ENCODE assay signal across 12 cellular contexts in the genomic region with DNA sequence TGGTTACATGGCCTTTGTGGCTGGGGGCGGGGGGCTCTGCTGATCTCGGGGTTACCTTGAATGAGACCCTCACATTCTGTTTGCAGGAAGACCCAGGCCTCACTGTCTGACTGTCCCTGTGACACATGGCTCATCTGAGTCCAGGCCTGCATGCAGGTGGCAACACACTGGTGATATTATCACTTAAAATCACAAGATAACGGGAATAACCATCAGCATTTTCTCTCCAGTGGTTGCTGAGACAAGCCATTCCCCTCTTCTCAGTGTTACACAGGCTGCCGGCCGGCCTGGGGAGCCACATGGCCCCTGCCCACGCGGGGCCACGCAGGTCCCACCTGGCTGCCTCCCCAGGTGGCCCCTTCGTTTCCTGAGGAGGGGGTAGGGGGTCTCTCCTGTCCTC.
DNase-seq lines count a peak whose midpoint lies in the region; ATAC-seq and TF ChIP-seq lines count a peak whose summit lies in the region.
"Had no signal": no experiment of that assay in that cellular context is flagged by ENCODE, and none has a peak within 500 bp of the region (broad histone marks: within the 10 kb centered on the region; RNA-seq: fewer than 3 reads in every experiment).

No MANE protein-coding gene starts in this region.

- POLR2A ChIA-PET in RWPE1 (lab: Yijun Ruan, JAX; ENCODE audit: low non-redundant PET) = no interaction called here

- ATAC-seq in SK-N-SH treated with all-trans-retinoic acid at 6 μM for 48 hours = no peak; the same call in 2 of the 3 replicates

- H3K4me3 ChIP-seq in parathyroid adenoma (ENCODE audit: low read depth, low read length) = no peak overlapping the region
- no peak overlapping the region for H3K4me3 ChIP-seq in trophoblast cell (ENCODE audit: low read depth, low read length)

- H4K12ac ChIP-seq in trophoblast cell (ENCODE audit: low read depth, low read length) = no peak overlapping the region

- H3K18ac ChIP-seq in trophoblast cell (ENCODE audit: low read length) = no peak overlapping the region

- peak; percentile 9 for DNase-seq in A172 (ENCODE audit: low spot score)
- no peak for DNase-seq in RWPE1 (ENCODE audit: low spot score)
- no peak for DNase-seq in islet precursor cell
- DNase-seq in activated CD4-positive, CD25-positive, alpha-beta regulatory T cell (lab: John Stamatoyannopoulos, UW) = no peak
- DNase-seq in trophoblast cell = no peak
- DNase-seq: CD4-positive, alpha-beta memory T cell; DND-41; GOT3; H7; HCEC 1CT had no signal

- H2AFZ ChIP-seq in parathyroid adenoma (peak overlapping the region; percentile 57), trophoblast cell (ENCODE audit: insufficient read depth, low read length, poor library complexity) (no peak overlapping the region)

- H4K91ac ChIP-seq in trophoblast cell (ENCODE audit: low read depth, low read length) = no peak overlapping the region

- peak overlapping the region; percentile 33 for H3K27ac ChIP-seq in RWPE1
- H3K27ac ChIP-seq in parathyroid adenoma = peak overlapping the region; percentile 83
- no peak overlapping the region for H3K27ac ChIP-seq in trophoblast cell (ENCODE audit: low read depth, low read length)

- peaks cover 26% of the 10 kb centered on the region for H3K4me1 ChIP-seq in parathyroid adenoma
- H3K4me1 ChIP-seq in trophoblast cell (ENCODE audit: control insufficient read depth in 1 of 2, insufficient read depth in 2 of 2, low read length in 2 of 2) = no peaks in the 10 kb centered on the region

- H3K9me3 ChIP-seq in parathyroid adenoma (ENCODE audit: control insufficient read depth, low read length) (no peaks in the 10 kb centered on the region), trophoblast cell (ENCODE audit: insufficient read depth, low read depth, low read length) (peaks cover 4% of the 10 kb centered on the region)

- no peak overlapping the region for H2BK120ac ChIP-seq in trophoblast cell (ENCODE audit: insufficient read depth, low read length, poor library complexity)

- H4K8ac ChIP-seq in trophoblast cell (ENCODE audit: low read depth, low read length) = no peak overlapping the region

- no CpG with 5 or more reads among the region's 9 CpGs for WGBS in trophoblast cell (ENCODE audit: extremely low coverage, insufficient coverage, insufficient read length)

- no peak overlapping the region for H3K9ac ChIP-seq in parathyroid adenoma
- H3K9ac ChIP-seq in trophoblast cell (ENCODE audit: low read length) = no peak overlapping the region

- H3K36me3 ChIP-seq in parathyroid adenoma (ENCODE audit: control insufficient read depth, insufficient read depth, low read length) = no peaks in the 10 kb centered on the region
- H3K36me3 ChIP-seq in trophoblast cell (ENCODE audit: control insufficient read depth in 1 of 2, insufficient read depth in 2 of 2, low read length in 2 of 2) = no peaks in the 10 kb centered on the region

- no peak overlapping the region for H3K23ac ChIP-seq in trophoblast cell (ENCODE audit: low read length)

- H2BK5ac ChIP-seq in trophoblast cell (ENCODE audit: low read depth, low read length, poor library complexity) = no peak overlapping the region

- TF ChIP-seq CTCF in RWPE1 (conservative IDR thresholded peaks at IDR 0.05; ENCODE audit: low read depth) (no peak), parathyroid adenoma (IDR thresholded peaks at IDR 0.05) (no peak)

- CTCF ChIA-PET in RWPE1 (lab: Yijun Ruan, JAX) = interaction anchor here (0.8 to 1.0 kb wide), 2 partner anchors 16 to 168 kb away, joined by 3 to 7 read pairs; no protein-coding TSS in a partner anchor

- no peaks in the 10 kb centered on the region for H3K79me2 ChIP-seq in parathyroid adenoma
- H3K79me2 ChIP-seq in trophoblast cell (ENCODE audit: control insufficient read depth, insufficient read depth, low read length, poor library complexity) = no peaks in the 10 kb centered on the region

- no peak overlapping the region for H3K4ac ChIP-seq in trophoblast cell (ENCODE audit: low read depth, low read length)

- no peak overlapping the region for H2AK5ac ChIP-seq in trophoblast cell (ENCODE audit: low read length)

- peak overlapping the region; percentile 13 for H3K4me2 ChIP-seq in parathyroid adenoma (ENCODE audit: low read length)
- no peak overlapping the region for H3K4me2 ChIP-seq in trophoblast cell (ENCODE audit: low read length)

- no peak overlapping the region for H3K14ac ChIP-seq in trophoblast cell (ENCODE audit: low read length)

- H2BK12ac ChIP-seq in trophoblast cell (ENCODE audit: low read length) = no peak overlapping the region

- H3K79me1 ChIP-seq in trophoblast cell (ENCODE audit: low read length) = no peaks in the 10 kb centered on the region

- no peaks in the 10 kb centered on the region for H3K27me3 ChIP-seq in parathyroid adenoma (ENCODE audit: control insufficient read depth, insufficient read depth, low read length)
- no peaks in the 10 kb centered on the region for H3K27me3 ChIP-seq in trophoblast cell (ENCODE audit: insufficient read depth, low read length)

TF ChIP-seq in SK-N-SH treated with all-trans-retinoic acid at 6 μM for 48 hours, 23 proteins besides CTCF, POLR2A, EP300 and RAD21:
- TF ChIP-seq TOX (CRISPR knock-in tag; IDR thresholded peaks at IDR 0.05; ENCODE audit: borderline replicate concordance) (no peak), ZFP30 (CRISPR knock-in tag; IDR thresholded peaks at IDR 0.05) (no peak), ESRRG (CRISPR knock-in tag; IDR thresholded peaks at IDR 0.05) (no peak), ZNF565 (CRISPR knock-in tag; conservative IDR thresholded peaks at IDR 0.05; ENCODE audit: low read depth) (no peak), PPARA (CRISPR knock-in tag; IDR thresholded peaks at IDR 0.05; ENCODE audit: borderline replicate concordance) (no peak), TCF4 (CRISPR knock-in tag; IDR thresholded peaks at IDR 0.05; ENCODE audit: borderline replicate concordance) (peak; percentile 99), GLIS3 (CRISPR knock-in tag; IDR thresholded peaks at IDR 0.05) (no peak), ZC3H10 (CRISPR knock-in tag; IDR thresholded peaks at IDR 0.05) (no peak), ARNTL (CRISPR knock-in tag; IDR thresholded peaks at IDR 0.05; ENCODE audit: borderline replicate concordance, low read depth) (no peak), SNAI2 (CRISPR knock-in tag; IDR thresholded peaks at IDR 0.05) (peak; percentile 86; the same call in 1 of the 2 replicates), ISL1 (CRISPR knock-in tag; IDR thresholded peaks at IDR 0.05) (no peak), ZNF70 (CRISPR knock-in tag; IDR thresholded peaks at IDR 0.05) (no peak), BACH2 (CRISPR knock-in tag; IDR thresholded peaks at IDR 0.05; ENCODE audit: borderline replicate concordance) (no peak)
- TF ChIP-seq, protein P1, sequence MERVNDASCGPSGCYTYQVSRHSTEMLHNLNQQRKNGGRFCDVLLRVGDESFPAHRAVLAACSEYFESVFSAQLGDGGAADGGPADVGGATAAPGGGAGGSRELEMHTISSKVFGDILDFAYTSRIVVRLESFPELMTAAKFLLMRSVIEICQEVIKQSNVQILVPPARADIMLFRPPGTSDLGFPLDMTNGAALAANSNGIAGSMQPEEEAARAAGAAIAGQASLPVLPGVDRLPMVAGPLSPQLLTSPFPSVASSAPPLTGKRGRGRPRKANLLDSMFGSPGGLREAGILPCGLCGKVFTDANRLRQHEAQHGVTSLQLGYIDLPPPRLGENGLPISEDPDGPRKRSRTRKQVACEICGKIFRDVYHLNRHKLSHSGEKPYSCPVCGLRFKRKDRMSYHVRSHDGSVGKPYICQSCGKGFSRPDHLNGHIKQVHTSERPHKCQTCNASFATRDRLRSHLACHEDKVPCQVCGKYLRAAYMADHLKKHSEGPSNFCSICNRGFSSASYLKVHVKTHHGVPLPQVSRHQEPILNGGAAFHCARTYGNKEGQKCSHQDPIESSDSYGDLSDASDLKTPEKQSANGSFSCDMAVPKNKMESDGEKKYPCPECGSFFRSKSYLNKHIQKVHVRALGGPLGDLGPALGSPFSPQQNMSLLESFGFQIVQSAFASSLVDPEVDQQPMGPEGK (CRISPR knock-in tag; IDR thresholded peaks at IDR 0.05; ENCODE audit: borderline replicate concordance) = no peak
- TF ChIP-seq, protein P2, sequence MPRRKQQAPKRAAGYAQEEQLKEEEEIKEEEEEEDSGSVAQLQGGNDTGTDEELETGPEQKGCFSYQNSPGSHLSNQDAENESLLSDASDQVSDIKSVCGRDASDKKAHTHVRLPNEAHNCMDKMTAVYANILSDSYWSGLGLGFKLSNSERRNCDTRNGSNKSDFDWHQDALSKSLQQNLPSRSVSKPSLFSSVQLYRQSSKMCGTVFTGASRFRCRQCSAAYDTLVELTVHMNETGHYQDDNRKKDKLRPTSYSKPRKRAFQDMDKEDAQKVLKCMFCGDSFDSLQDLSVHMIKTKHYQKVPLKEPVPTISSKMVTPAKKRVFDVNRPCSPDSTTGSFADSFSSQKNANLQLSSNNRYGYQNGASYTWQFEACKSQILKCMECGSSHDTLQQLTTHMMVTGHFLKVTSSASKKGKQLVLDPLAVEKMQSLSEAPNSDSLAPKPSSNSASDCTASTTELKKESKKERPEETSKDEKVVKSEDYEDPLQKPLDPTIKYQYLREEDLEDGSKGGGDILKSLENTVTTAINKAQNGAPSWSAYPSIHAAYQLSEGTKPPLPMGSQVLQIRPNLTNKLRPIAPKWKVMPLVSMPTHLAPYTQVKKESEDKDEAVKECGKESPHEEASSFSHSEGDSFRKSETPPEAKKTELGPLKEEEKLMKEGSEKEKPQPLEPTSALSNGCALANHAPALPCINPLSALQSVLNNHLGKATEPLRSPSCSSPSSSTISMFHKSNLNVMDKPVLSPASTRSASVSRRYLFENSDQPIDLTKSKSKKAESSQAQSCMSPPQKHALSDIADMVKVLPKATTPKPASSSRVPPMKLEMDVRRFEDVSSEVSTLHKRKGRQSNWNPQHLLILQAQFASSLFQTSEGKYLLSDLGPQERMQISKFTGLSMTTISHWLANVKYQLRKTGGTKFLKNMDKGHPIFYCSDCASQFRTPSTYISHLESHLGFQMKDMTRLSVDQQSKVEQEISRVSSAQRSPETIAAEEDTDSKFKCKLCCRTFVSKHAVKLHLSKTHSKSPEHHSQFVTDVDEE (CRISPR knock-in tag; IDR thresholded peaks at IDR 0.05) = peak; percentile 87
